Comparison of ENCODE assay signal across 18 cellular contexts in the genomic region with DNA sequence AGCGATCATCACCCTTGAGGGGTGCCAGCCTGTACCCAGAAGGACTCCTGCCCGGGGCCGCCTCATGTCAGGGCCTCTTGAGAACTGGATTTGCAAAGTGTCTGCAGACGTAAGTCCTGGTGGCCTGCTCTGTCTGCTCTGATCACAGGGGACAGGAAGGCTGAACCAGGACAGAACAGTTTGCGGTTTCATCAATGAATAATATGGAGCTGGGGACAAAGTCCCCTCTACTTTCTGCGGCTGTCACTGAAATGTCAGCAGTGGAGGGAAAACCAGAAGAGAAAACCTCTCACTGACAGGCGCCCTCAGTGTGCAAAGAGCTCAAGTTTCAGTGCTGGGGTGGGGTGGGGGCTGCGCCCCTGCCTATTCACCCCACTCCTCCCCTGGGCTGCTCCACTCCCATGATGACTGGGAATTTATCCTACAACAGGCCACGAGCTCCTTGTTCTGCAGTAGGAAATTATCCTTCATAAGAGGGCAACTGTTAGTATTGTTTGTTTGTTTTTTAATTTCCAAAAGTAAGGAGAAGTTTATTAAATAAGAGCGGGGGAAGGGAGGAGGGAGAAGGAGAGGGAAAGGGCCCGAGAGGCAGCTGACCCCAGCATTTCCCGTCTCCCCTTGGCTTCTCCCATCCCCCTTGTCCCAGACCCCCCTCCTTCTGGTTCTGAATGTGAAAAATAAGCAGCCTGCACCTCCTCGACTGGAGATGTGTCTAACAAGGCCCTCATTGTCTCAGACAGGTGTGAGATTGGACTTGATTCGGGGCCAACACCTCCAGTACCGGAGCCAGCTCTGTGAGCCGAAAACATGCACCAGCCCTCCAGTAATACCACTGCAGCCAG.
DNase-seq lines count a peak whose midpoint lies in the region; ATAC-seq and TF ChIP-seq lines count a peak whose summit lies in the region.
"Had no signal": no experiment of that assay in that cellular context is flagged by ENCODE, and none has a peak within 500 bp of the region (broad histone marks: within the 10 kb centered on the region; RNA-seq: fewer than 3 reads in every experiment).

No MANE protein-coding gene starts in this region.

- DNase-seq in HuH-7.5 (ENCODE audit: low spot score) (peak; percentile 49), NCI-H526 (lab: John Stamatoyannopoulos, UW) (peak; percentile 62 to 85), osteoblast (ENCODE audit: insufficient read length, low spot score, missing footprints) (no peak), heart right ventricle (no peak), epidermal melanocyte (ENCODE audit: insufficient read length, low spot score) (no peak)
- DNase-seq: activated CD4-positive, CD25-positive, alpha-beta regulatory T cell; activated CD8-positive, alpha-beta memory T cell treated with anti-CD3 and anti-CD28 coated beads, Interleukin-2, amount 50 U/mL, for 48 hours; effector CD4-positive, alpha-beta T cell; gastrocnemius medialis; immature natural killer cell; midbrain; MV-4-11; NCI-H510A; upper lobe of left lung had no signal

- no peaks in the 10 kb centered on the region for H3K9me3 Mint-ChIP-seq in dendritic cell treated with granulocyte-macrophage colony-stimulating factor and Interleukin-4, amounts not matched to agents 40 ng/mL and 50 ng/mL, for 4 days
- H3K9me3 Mint-ChIP-seq: immature natural killer cell had no signal

- WGBS in heart right ventricle, 2 donors: 77 to 84% methylated on average over 16 of the region's 16 CpGs

- TF ChIP-seq CTCF in osteoblast (IDR thresholded peaks at IDR 0.05; ENCODE audit: extremely low read depth, low read depth, low read length) (no peak), heart right ventricle (IDR thresholded peaks at IDR 0.05) (no peak)

- H3K27me3 ChIP-seq in osteoblast (ENCODE audit: insufficient read depth, low read length) (no peaks in the 10 kb centered on the region), heart right ventricle (peaks cover 0 to 36% (median 3%) of the 10 kb centered on the region in 7 donors)
- H3K27me3 ChIP-seq: BLaER1 treated with 17β-estradiol and CSF1 and Interleukin-3, amounts not matched to agents 10 nM and 100 nM; gastrocnemius medialis; upper lobe of left lung had no signal

- intact Hi-C loops in dendritic cell treated with granulocyte-macrophage colony-stimulating factor and Interleukin-4, amounts not matched to agents 40 ng/mL and 50 ng/mL, for 4 days (cut with micrococcal nuclease): no loop called here
- intact Hi-C loops in heart right ventricle (cut with DNase I): no loop called here

- no peak overlapping the region for H3K4me3 Mint-ChIP-seq in dendritic cell treated with granulocyte-macrophage colony-stimulating factor and Interleukin-4, amounts not matched to agents 40 ng/mL and 50 ng/mL, for 4 days
- H3K4me3 Mint-ChIP-seq: immature natural killer cell had no signal

- peaks cover 100% of the 10 kb centered on the region for H3K36me3 Mint-ChIP-seq in dendritic cell treated with granulocyte-macrophage colony-stimulating factor and Interleukin-4, amounts not matched to agents 40 ng/mL and 50 ng/mL, for 4 days (ENCODE audit: low read depth)

- peaks cover 21% of the 10 kb centered on the region for H4K20me1 ChIP-seq in osteoblast (ENCODE audit: insufficient read depth, low read length)

- H3K36me3 ChIP-seq in osteoblast (ENCODE audit: insufficient read depth, low read length) (peaks cover 78% of the 10 kb centered on the region), heart right ventricle (peaks cover 0 to 100% (median 0%) of the 10 kb centered on the region in 9 donors)
- H3K36me3 ChIP-seq: gastrocnemius medialis had no signal

- peak overlapping the region; percentile 19 for H3K27ac Mint-ChIP-seq in dendritic cell treated with granulocyte-macrophage colony-stimulating factor and Interleukin-4, amounts not matched to agents 40 ng/mL and 50 ng/mL, for 4 days

- no peaks in the 10 kb centered on the region for H3K27me3 Mint-ChIP-seq in dendritic cell treated with granulocyte-macrophage colony-stimulating factor and Interleukin-4, amounts not matched to agents 40 ng/mL and 50 ng/mL, for 4 days

- H3K4me1 ChIP-seq in osteoblast (ENCODE audit: insufficient read depth, low read length) (peaks cover 48% of the 10 kb centered on the region), heart right ventricle (peaks cover 0 to 41% (median 0%) of the 10 kb centered on the region in 9 donors)

- no peak overlapping the region for H3K4me3 ChIP-seq in osteoblast (ENCODE audit: insufficient read depth, low read length)
- no peak overlapping the region for H3K4me3 ChIP-seq in heart right ventricle
- H3K4me3 ChIP-seq: BLaER1 treated with 17β-estradiol and CSF1 and Interleukin-3, amounts not matched to agents 10 nM and 100 nM; gastrocnemius medialis; upper lobe of left lung had no signal

- peaks cover 88% of the 10 kb centered on the region for H3K79me2 ChIP-seq in osteoblast (ENCODE audit: insufficient read depth, low read length)

- H3K9me3 ChIP-seq in osteoblast (ENCODE audit: low read depth, low read length) (no peaks in the 10 kb centered on the region), heart right ventricle (no peaks in the 10 kb centered on the region)
- H3K9me3 ChIP-seq: BLaER1 treated with 17β-estradiol and CSF1 and Interleukin-3, amounts not matched to agents 10 nM and 100 nM; gastrocnemius medialis; upper lobe of left lung had no signal

- no peak overlapping the region for H2AFZ ChIP-seq in osteoblast (ENCODE audit: low read length)

- H3K27ac ChIP-seq in osteoblast (ENCODE audit: low read depth, low read length): peak overlapping the region; percentile 2
- H3K27ac ChIP-seq in heart right ventricle: no peak overlapping the region
- H3K27ac ChIP-seq: BLaER1 treated with 17β-estradiol and CSF1 and Interleukin-3, amounts not matched to agents 10 nM and 100 nM had no signal

- H3K4me1 Mint-ChIP-seq in dendritic cell treated with granulocyte-macrophage colony-stimulating factor and Interleukin-4, amounts not matched to agents 40 ng/mL and 50 ng/mL, for 4 days (ENCODE audit: low read depth): peaks cover 76% of the 10 kb centered on the region

- ATAC-seq in heart right ventricle: no peak
- no peak for ATAC-seq in HG02759 (IDR thresholded peaks at IDR 0.05; ENCODE audit: unreplicated experiment)
- ATAC-seq: Panc1 had no signal

- no peak overlapping the region for H3K4me2 ChIP-seq in osteoblast (ENCODE audit: insufficient read depth, low read length)

Comparison
In these comparisons a context has a peak if more than half of its experiments do, and no peak if none do; other contexts are left out.
1. DNase-seq: peak in HuH-7.5 (single experiment) and NCI-H526 (2 of 2); none in osteoblast (single experiment), heart right ventricle (0 of 2) and epidermal melanocyte (single experiment).